Comparison of ENCODE assay signal across 13 cellular contexts in genomic region chr18:71327443-71328120, GRCh38.
"Had no signal": no experiment of that assay in that cellular context is flagged by ENCODE, and none has a peak within 500 bp of the region (broad histone marks: within the 10 kb centered on the region; RNA-seq: fewer than 3 reads in every experiment).

No MANE protein-coding gene starts in this region.

- H3K27me3 ChIP-seq: adrenal gland, cardiac muscle cell, dorsolateral prefrontal cortex, neutrophil, tibial artery had no signal

- H3K9ac ChIP-seq: parathyroid adenoma had no signal

- H3K4me1 ChIP-seq: adrenal gland, left ventricle myocardium inferior, parathyroid adenoma, tibial artery had no signal

- H3K9me3 ChIP-seq: adrenal gland, left ventricle myocardium inferior, neutrophil, tibial artery had no signal

- DNase-seq: activated CD4-positive, CD25-positive, alpha-beta regulatory T cell treated with anti-CD3 and anti-CD28 coated beads, Interleukin-2, amount 50 U/mL, for 72 hours; activated effector memory CD4-positive, alpha-beta T cell treated with Interleukin-2 at 50 U/mL for 16 hours; activated naive CD4-positive, alpha-beta T cell treated with anti-CD3 and anti-CD28 coated beads, Interleukin-2, amount 50 U/mL, for 16 hours; adrenal gland; dorsolateral prefrontal cortex; left ventricle myocardium inferior; naive thymus-derived CD4-positive, alpha-beta T cell; retina; stimulated activated CD4-positive, alpha-beta T cell treated with anti-CD3 and anti-CD28 coated beads, Interleukin-2, amount 100 ng/mL, for 48 hours; tibial artery had no signal

- H3K27ac ChIP-seq: adrenal gland, cardiac muscle cell, dorsolateral prefrontal cortex, left ventricle myocardium inferior, neutrophil, parathyroid adenoma, tibial artery had no signal

- H3K4me3 ChIP-seq: adrenal gland, cardiac muscle cell, dorsolateral prefrontal cortex, left ventricle myocardium inferior, tibial artery had no signal

- H3K36me3 ChIP-seq: adrenal gland, cardiac muscle cell, left ventricle myocardium inferior, neutrophil, tibial artery had no signal
